Comparison of ENCODE assay signal across 8 cellular contexts in genomic region chr14:100285021-100285912, GRCh38.
A peak's percentile ranks its signal among the peaks of the same experiment; 100 is the strongest.
DNase-seq lines count a peak whose midpoint lies in the region; ATAC-seq and TF ChIP-seq lines count a peak whose summit lies in the region.

No MANE protein-coding gene starts in this region.

- H3K4me3 Mint-ChIP-seq in stimulated activated memory B cell treated with anti-CD40 and anti-IgM and Interleukin-4, amounts not matched to agents 10 μg/mL and 1 μg/mL and 100 μg/mL, for 72 hours = peak overlapping the region; percentile 82

- H3K27me3 Mint-ChIP-seq in stimulated activated memory B cell treated with anti-CD40 and anti-IgM and Interleukin-4, amounts not matched to agents 10 μg/mL and 1 μg/mL and 100 μg/mL, for 72 hours = no peaks in the 10 kb centered on the region

- peaks cover 25% of the 10 kb centered on the region for H3K4me1 Mint-ChIP-seq in stimulated activated memory B cell treated with anti-CD40 and anti-IgM and Interleukin-4, amounts not matched to agents 10 μg/mL and 1 μg/mL and 100 μg/mL, for 72 hours

- TF ChIP-seq CTCF in AG09309 (IDR thresholded peaks at IDR 0.05; ENCODE audit: control insufficient read depth, insufficient read depth, low read depth, low read length, missing control alignments) = peak; percentile 84

- H3K4me1 ChIP-seq in muscle layer of duodenum (ENCODE audit: control insufficient read depth in 1 of 2, insufficient read depth in 2 of 2, low read length in 2 of 2) = peaks cover 0 to 12% of the 10 kb centered on the region in 2 donors

- H3K27ac Mint-ChIP-seq in stimulated activated memory B cell treated with anti-CD40 and anti-IgM and Interleukin-4, amounts not matched to agents 10 μg/mL and 1 μg/mL and 100 μg/mL, for 72 hours = peak overlapping the region; percentile 77

- no peaks in the 10 kb centered on the region for H3K36me3 Mint-ChIP-seq in stimulated activated memory B cell treated with anti-CD40 and anti-IgM and Interleukin-4, amounts not matched to agents 10 μg/mL and 1 μg/mL and 100 μg/mL, for 72 hours

- peak; percentile 77 for ATAC-seq in GM18517 (IDR thresholded peaks at IDR 0.05; ENCODE audit: unreplicated experiment)
- peak; percentile 84 for ATAC-seq in HG03025 (IDR thresholded peaks at IDR 0.05; ENCODE audit: low FRiP score, unreplicated experiment)
- peak; percentile 93 for ATAC-seq in stimulated activated memory B cell treated with anti-CD40 and anti-IgM and Interleukin-4, amounts not matched to agents 10 μg/mL and 1 μg/mL and 100 μg/mL, for 72 hours

- peak overlapping the region; percentile 66 for H3K4me3 ChIP-seq in AG09309 (ENCODE audit: control insufficient read depth, low read depth, low read length)
- H3K4me3 ChIP-seq in muscle layer of duodenum (ENCODE audit: low read depth in 1 of 2, low read length in 2 of 2) = peak overlapping the region; percentile 44 to 82

- peak overlapping the region; percentile 41 for H3K27ac ChIP-seq in epithelial cell of prostate
- no peak overlapping the region for H3K27ac ChIP-seq in muscle layer of duodenum (ENCODE audit: low read length)

- H3K27me3 ChIP-seq in muscle layer of duodenum (ENCODE audit: low read depth, low read length) = no peaks in the 10 kb centered on the region

- DNase-seq in AG09309 (ENCODE audit: low read depth) = no peak
- peak; percentile 79 for DNase-seq in NCI-H345 (lab: John Stamatoyannopoulos, UW)
- DNase-seq in activated CD8-positive, alpha-beta memory T cell treated with anti-CD3 and anti-CD28 coated beads, Interleukin-2, amount 50 U/mL, for 24 hours (ENCODE audit: extremely low read depth) = peak; percentile 32
- no peak for DNase-seq in epithelial cell of prostate (ENCODE audit: low read depth, low spot score)

- H3K9me3 Mint-ChIP-seq in stimulated activated memory B cell treated with anti-CD40 and anti-IgM and Interleukin-4, amounts not matched to agents 10 μg/mL and 1 μg/mL and 100 μg/mL, for 72 hours = no peaks in the 10 kb centered on the region

- no peaks in the 10 kb centered on the region for H3K9me3 ChIP-seq in muscle layer of duodenum (ENCODE audit: control insufficient read depth in 1 of 2, low read length in 2 of 2)

- peaks cover 0 to 5% of the 10 kb centered on the region in 2 donors for H3K36me3 ChIP-seq in muscle layer of duodenum (ENCODE audit: control insufficient read depth in 1 of 2, insufficient read depth in 2 of 2, low read length in 2 of 2)

Comparison
In these comparisons a context has a peak if more than half of its experiments do, and no peak if none do; other contexts are left out.
1. DNase-seq: peak in NCI-H345 (single experiment) and activated CD8-positive, alpha-beta memory T cell treated with anti-CD3 and anti-CD28 coated beads, Interleukin-2, amount 50 U/mL, for 24 hours (single experiment); none in AG09309 (single experiment) and epithelial cell of prostate (single experiment).
2. Peak in every context shown above with its lines, with median percentiles within 50 percentile points of each other: ATAC-seq.